Comparison of ENCODE assay signal across 38 cellular contexts in the genomic region with DNA sequence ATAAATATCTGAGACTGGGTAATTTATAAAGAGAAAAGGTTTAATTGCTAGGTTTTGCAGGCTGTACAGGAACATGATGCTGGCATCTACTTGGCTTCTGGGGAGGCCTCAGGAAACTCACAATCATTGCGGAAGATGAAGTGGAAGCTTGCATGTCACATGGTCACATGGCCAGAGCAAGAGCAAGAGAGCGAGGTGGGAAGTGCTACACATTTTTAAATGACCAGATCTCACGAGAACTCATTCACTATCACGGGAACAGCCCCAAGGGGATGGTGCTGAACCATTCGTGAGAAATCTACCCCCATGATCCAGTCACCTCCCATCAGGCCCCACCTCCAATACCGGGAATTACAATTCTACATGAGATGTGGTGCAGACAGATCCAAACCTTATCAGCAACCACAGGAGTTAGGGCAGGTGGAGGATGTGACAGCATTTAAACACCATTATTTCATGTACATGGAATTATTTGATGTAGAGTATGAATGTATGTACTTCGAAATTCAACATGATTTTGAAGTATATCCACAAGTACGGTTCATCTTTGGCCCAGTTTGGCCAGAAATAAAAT. TPM values are rescaled to one million over a fixed set of nuclear protein-coding genes. Genes with fewer than 3 reads are reported as not detected.
"Had no signal": no experiment of that assay in that cellular context is flagged by ENCODE, and none has a peak within 500 bp of the region (broad histone marks: within the 10 kb centered on the region; RNA-seq: fewer than 3 reads in every experiment).

No MANE protein-coding gene starts in this region.

- FAIRE-seq: astrocyte, colon had no signal

- H3K9me3 ChIP-seq: adrenal gland, breast epithelium had no signal

- H3K36me3 ChIP-seq: adrenal gland, brain microvascular endothelial cell, breast epithelium, WERI-Rb-1 had no signal

- H3K4me3 ChIP-seq: adrenal gland, breast epithelium had no signal

- H3K9me3 Mint-ChIP-seq: activated B cell treated with CpG ODN at 0.5 μM for 24 hours; activated CD4-positive, alpha-beta memory T cell treated with anti-CD3 and anti-CD28 coated beads for 36 hours; activated CD4-positive, alpha-beta T cell treated with anti-CD3 and anti-CD28 coated beads, Interleukin-2, amount 10 ng/mL, durations not matched to agents 24 days and 14 days; activated CD8-positive, alpha-beta T cell treated with anti-CD3 and anti-CD28 coated beads for 36 hours; activated naive CD4-positive, alpha-beta T cell treated with anti-CD3 and anti-CD28 coated beads for 36 hours; activated naive CD4-positive, alpha-beta T cell treated with anti-CD3 and anti-CD28 coated beads, Interleukin-2, amount 50 U/mL, for 72 hours; activated naive CD8-positive, alpha-beta T cell treated with anti-CD3 and anti-CD28 coated beads for 36 hours; activated T-cell treated with anti-CD3 and anti-CD28 coated beads, Interleukin-2, amount 50 U/mL, for 4 hours; activated T-cell treated with anti-CD3 and anti-CD28 coated beads, Interleukin-2, amount 50 U/mL, for 72 hours; activated T-helper 1 cell treated with anti-CD3 and anti-CD28 coated beads, Interleukin-12 subunit alpha, Interleukin-12 subunit beta, Interleukin-2, Interleukin-4 antibody, amounts not matched to agents 30 ng/mL and 10 ng/mL and 1 ng/mL, durations not matched to agents 14 hours and 24 hours and 36 hours; activated T-helper 17 cell treated with anti-CD3 and anti-CD28 coated beads, Interleukin-2, amount 50 U/mL, for 72 hours; T-helper 1 cell treated with Interleukin-12 subunit alpha and Interleukin-12 subunit beta and Interleukin-4 antibody, amounts not matched to agents 30 μg/mL and 1 μg/mL, for 36 hours; T-helper 2 cell treated with Interferon-gamma antibody and Interleukin-4, amounts not matched to agents 5 μg/mL and 100 μg/mL, for 36 hours had no signal

- DNase-seq: activated B cell treated with CpG ODN at 0.5 μM for 24 hours; activated CD4-positive, alpha-beta memory T cell treated with anti-CD3 and anti-CD28 coated beads for 36 hours; activated CD4-positive, alpha-beta T cell treated with anti-CD3 and anti-CD28 coated beads for 4 hours; activated CD4-positive, alpha-beta T cell treated with anti-CD3 and anti-CD28 coated beads, Interleukin-2, amount 10 ng/mL, durations not matched to agents 24 days and 14 days; activated CD4-positive, alpha-beta T cell treated with anti-CD3 and anti-CD28 coated beads, Interleukin-2, amount 50 U/mL, for 1 hour; activated CD4-positive, alpha-beta T cell treated with anti-CD3 and anti-CD28 coated beads, Interleukin-2, amount 50 U/mL, for 4 hours; activated CD4-positive, CD25-positive, alpha-beta regulatory T cell treated with anti-CD3 and anti-CD28 coated beads, Interleukin-2, amount 50 U/mL, for 72 hours; activated CD8-positive, alpha-beta memory T cell treated with anti-CD3 and anti-CD28 coated beads, Interleukin-2, amount 50 U/mL, for 4 hours; activated CD8-positive, alpha-beta T cell treated with anti-CD3 and anti-CD28 coated beads for 36 hours; activated effector memory CD4-positive, alpha-beta T cell treated with anti-CD3 and anti-CD28 coated beads, Interleukin-2, amount 50 U/mL, for 16 hours; activated gamma-delta T cell treated with Interleukin-2 at 50 U/mL for 16 hours; activated naive CD4-positive, alpha-beta T cell; activated naive CD4-positive, alpha-beta T cell treated with anti-CD3 and anti-CD28 coated beads for 36 hours; activated naive CD4-positive, alpha-beta T cell treated with anti-CD3 and anti-CD28 coated beads, Interleukin-2, amount 50 U/mL, for 16 hours; activated naive CD8-positive, alpha-beta T cell treated with anti-CD3 and anti-CD28 coated beads for 36 hours; activated T-cell treated with anti-CD3 and anti-CD28 coated beads for 4 hours; activated T-cell treated with anti-CD3 and anti-CD28 coated beads, Interleukin-2, amount 50 U/mL, for 1 hour; activated T-cell treated with anti-CD3 and anti-CD28 coated beads, Interleukin-2, amount 50 U/mL, for 4 hours; activated T-cell treated with anti-CD3 and anti-CD28 coated beads, Interleukin-2, amount 50 U/mL, for 72 hours; adrenal gland; amniotic stem cell; aorta; brain microvascular endothelial cell; central memory CD4-positive, alpha-beta T cell; T-helper 1 cell; T-helper 2 cell; T-helper 9 cell; WERI-Rb-1 had no signal

- H3K4me3 Mint-ChIP-seq: activated B cell treated with CpG ODN at 0.5 μM for 24 hours; activated CD4-positive, alpha-beta memory T cell treated with anti-CD3 and anti-CD28 coated beads for 36 hours; activated CD4-positive, alpha-beta T cell treated with anti-CD3 and anti-CD28 coated beads, Interleukin-2, amount 10 ng/mL, durations not matched to agents 24 days and 14 days; activated CD8-positive, alpha-beta T cell treated with anti-CD3 and anti-CD28 coated beads for 36 hours; activated naive CD4-positive, alpha-beta T cell treated with anti-CD3 and anti-CD28 coated beads for 36 hours; activated naive CD8-positive, alpha-beta T cell treated with anti-CD3 and anti-CD28 coated beads for 36 hours; activated T-cell treated with anti-CD3 and anti-CD28 coated beads, Interleukin-2, amount 50 U/mL, for 4 hours; activated T-cell treated with anti-CD3 and anti-CD28 coated beads, Interleukin-2, amount 50 U/mL, for 72 hours; activated T-helper 1 cell treated with anti-CD3 and anti-CD28 coated beads, Interleukin-12 subunit alpha, Interleukin-12 subunit beta, Interleukin-2, Interleukin-4 antibody, amounts not matched to agents 30 ng/mL and 10 ng/mL and 1 ng/mL, durations not matched to agents 14 hours and 24 hours and 36 hours; activated T-helper 17 cell treated with anti-CD3 and anti-CD28 coated beads, Interleukin-2, amount 50 U/mL, for 72 hours; T-helper 1 cell treated with Interleukin-12 subunit alpha and Interleukin-12 subunit beta and Interleukin-4 antibody, amounts not matched to agents 30 μg/mL and 1 μg/mL, for 36 hours; T-helper 2 cell treated with Interferon-gamma antibody and Interleukin-4, amounts not matched to agents 5 μg/mL and 100 μg/mL, for 36 hours had no signal

- H3K27ac Mint-ChIP-seq: activated B cell treated with CpG ODN at 0.5 μM for 24 hours; activated CD4-positive, alpha-beta memory T cell treated with anti-CD3 and anti-CD28 coated beads for 36 hours; activated CD4-positive, alpha-beta T cell treated with anti-CD3 and anti-CD28 coated beads, Interleukin-2, amount 10 ng/mL, durations not matched to agents 24 days and 14 days; activated CD8-positive, alpha-beta T cell treated with anti-CD3 and anti-CD28 coated beads for 36 hours; activated naive CD4-positive, alpha-beta T cell treated with anti-CD3 and anti-CD28 coated beads for 36 hours; activated naive CD4-positive, alpha-beta T cell treated with anti-CD3 and anti-CD28 coated beads, Interleukin-2, amount 50 U/mL, for 72 hours; activated naive CD8-positive, alpha-beta T cell treated with anti-CD3 and anti-CD28 coated beads for 36 hours; activated T-cell treated with anti-CD3 and anti-CD28 coated beads, Interleukin-2, amount 50 U/mL, for 72 hours; activated T-helper 1 cell treated with anti-CD3 and anti-CD28 coated beads, Interleukin-12 subunit alpha, Interleukin-12 subunit beta, Interleukin-2, Interleukin-4 antibody, amounts not matched to agents 30 ng/mL and 10 ng/mL and 1 ng/mL, durations not matched to agents 14 hours and 24 hours and 36 hours; activated T-helper 17 cell treated with anti-CD3 and anti-CD28 coated beads, Interleukin-2, amount 50 U/mL, for 72 hours; T-helper 1 cell treated with Interleukin-12 subunit alpha and Interleukin-12 subunit beta and Interleukin-4 antibody, amounts not matched to agents 30 μg/mL and 1 μg/mL, for 36 hours; T-helper 2 cell treated with Interferon-gamma antibody and Interleukin-4, amounts not matched to agents 5 μg/mL and 100 μg/mL, for 36 hours had no signal

- H3K27ac ChIP-seq: adrenal gland, brain microvascular endothelial cell, breast epithelium, WERI-Rb-1 had no signal

- H3K27me3 ChIP-seq: brain microvascular endothelial cell had no signal

- H3K4me1 ChIP-seq: adrenal gland, breast epithelium had no signal

- H3K4me1 Mint-ChIP-seq: activated B cell treated with CpG ODN at 0.5 μM for 24 hours; activated CD4-positive, alpha-beta T cell treated with anti-CD3 and anti-CD28 coated beads, Interleukin-2, amount 10 ng/mL, durations not matched to agents 24 days and 14 days; activated naive CD8-positive, alpha-beta T cell treated with anti-CD3 and anti-CD28 coated beads for 36 hours; activated T-helper 17 cell treated with anti-CD3 and anti-CD28 coated beads, Interleukin-2, amount 50 U/mL, for 72 hours had no signal

- H3K36me3 Mint-ChIP-seq: activated CD4-positive, alpha-beta memory T cell treated with anti-CD3 and anti-CD28 coated beads for 36 hours; activated naive CD4-positive, alpha-beta T cell treated with anti-CD3 and anti-CD28 coated beads, Interleukin-2, amount 50 U/mL, for 72 hours; activated naive CD8-positive, alpha-beta T cell treated with anti-CD3 and anti-CD28 coated beads for 36 hours had no signal

- ATAC-seq: activated CD8-positive, alpha-beta T cell treated with anti-CD3 and anti-CD28 coated beads for 36 hours; activated naive CD4-positive, alpha-beta T cell treated with anti-CD3 and anti-CD28 coated beads, Interleukin-2, amount 50 U/mL, for 72 hours; activated T-cell treated with anti-CD3 and anti-CD28 coated beads, Interleukin-2, amount 50 U/mL, for 4 hours; activated T-cell treated with anti-CD3 and anti-CD28 coated beads, Interleukin-2, amount 50 U/mL, for 72 hours; activated T-helper 17 cell treated with anti-CD3 and anti-CD28 coated beads, Interleukin-2, amount 50 U/mL, for 72 hours had no signal

RNA-seq across cellular contexts. Expression of a gene that starts 10.5 kb away (rescaled TPM):
- total RNA-seq: activated B cell treated with CpG ODN at 0.5 μM for 24 hours; activated CD4-positive, alpha-beta memory T cell treated with anti-CD3 and anti-CD28 coated beads for 36 hours; activated CD4-positive, alpha-beta T cell treated with anti-CD3 and anti-CD28 coated beads, Interleukin-2, amount 10 ng/mL, durations not matched to agents 24 days and 14 days; activated CD8-positive, alpha-beta memory T cell treated with anti-CD3 and anti-CD28 coated beads for 36 hours; activated CD8-positive, alpha-beta T cell treated with anti-CD3 and anti-CD28 coated beads for 36 hours; activated naive CD4-positive, alpha-beta T cell treated with anti-CD3 and anti-CD28 coated beads for 36 hours; activated naive CD4-positive, alpha-beta T cell treated with anti-CD3 and anti-CD28 coated beads, Interleukin-2, amount 50 U/mL, for 72 hours; activated naive CD8-positive, alpha-beta T cell treated with anti-CD3 and anti-CD28 coated beads for 36 hours; activated T-cell treated with anti-CD3 and anti-CD28 coated beads, Interleukin-2, amount 50 U/mL, for 4 hours; activated T-cell treated with anti-CD3 and anti-CD28 coated beads, Interleukin-2, amount 50 U/mL, for 72 hours; activated T-helper 1 cell treated with anti-CD3 and anti-CD28 coated beads, Interleukin-12 subunit alpha, Interleukin-12 subunit beta, Interleukin-2, Interleukin-4 antibody, amounts not matched to agents 30 ng/mL and 10 ng/mL and 1 ng/mL, durations not matched to agents 14 hours and 24 hours and 36 hours; activated T-helper 17 cell treated with anti-CD3 and anti-CD28 coated beads, Interleukin-2, amount 50 U/mL, for 72 hours; cardiac septum had no signal
